In the genomic region with DNA sequence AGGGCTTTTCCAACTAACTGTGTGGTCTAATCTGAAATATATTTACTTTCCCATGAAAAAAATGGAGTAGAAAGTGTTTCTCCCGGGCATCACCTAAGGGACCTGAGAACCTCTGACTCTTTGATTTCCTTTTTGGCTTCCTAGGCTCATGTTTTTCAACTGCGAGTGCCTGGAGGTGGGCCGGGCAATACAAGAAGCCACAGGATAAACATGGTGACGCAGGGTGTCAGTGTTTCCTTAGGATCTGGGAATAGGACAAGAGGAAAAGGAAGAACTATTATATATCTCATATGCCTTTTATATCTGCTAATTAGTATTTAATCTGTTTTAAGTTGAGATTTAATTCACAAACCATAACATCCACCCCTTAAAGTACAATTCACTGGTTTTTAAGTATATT, we compare ENCODE assay signal across 32 cellular contexts. TPM values are rescaled to one million over a fixed set of nuclear protein-coding genes. Genes with fewer than 3 reads are reported as not detected.
"Had no signal": no experiment of that assay in that cellular context is flagged by ENCODE, and none has a peak within 500 bp of the region (broad histone marks: within the 10 kb centered on the region; RNA-seq: fewer than 3 reads in every experiment).

No MANE protein-coding gene starts in this region.

- H3K36me3 Mint-ChIP-seq: memory B cell; natural killer cell treated with Interleukin-12 subunit alpha and Interleukin-12 subunit beta and Interleukin-15 and Interleukin-18, amount 100 ng/mL, for 72 hours; neural progenitor cell had no signal

- H3K9ac ChIP-seq: neural progenitor cell, parathyroid adenoma had no signal

- FAIRE-seq: endometrium, frontal cortex, kidney had no signal

- H3K9me3 ChIP-seq: esophagus squamous epithelium, left lung, lower lobe of right lung, suprapubic skin, transverse colon, vagina had no signal

- DNase-seq: effector memory CD8-positive, alpha-beta T cell; erythroblast; esophagus squamous epithelium; kidney; left lung; lower lobe of right lung; spleen; stimulated activated CD4-positive, alpha-beta T cell treated with anti-CD3 and anti-CD28 coated beads, Interleukin-4, amount 100 ng/mL, for 1 hour; stimulated activated CD8-positive, alpha-beta memory T cell treated with anti-CD3 and anti-CD28 coated beads, Interleukin-4, amount 100 ng/mL, for 48 hours; stimulated activated naive CD4-positive, alpha-beta T cell; stimulated activated naive CD8-positive, alpha-beta T cell treated with anti-CD3 and anti-CD28 coated beads, Interleukin-15, amount 100 ng/mL, for 72 hours; transverse colon had no signal

- H3K4me1 ChIP-seq: esophagus squamous epithelium, left lung, lower lobe of right lung, neural progenitor cell, parathyroid adenoma, spleen, suprapubic skin, transverse colon, vagina had no signal

- H3K4me3 ChIP-seq: coronary artery, esophagus squamous epithelium, hepatocyte, left lung, lower lobe of right lung, neural progenitor cell, skin epidermis, spleen, suprapubic skin, transverse colon, vagina had no signal

- H3K4me1 Mint-ChIP-seq: central memory CD8-positive, alpha-beta T cell; stimulated activated naive CD8-positive, alpha-beta T cell treated with anti-CD3 and anti-CD28 coated beads, Interleukin-15, amount 100 ng/mL, for 72 hours had no signal

- H3K4me3 Mint-ChIP-seq: central memory CD8-positive, alpha-beta T cell; effector memory CD8-positive, alpha-beta T cell; memory B cell; natural killer cell treated with Interleukin-12 subunit alpha and Interleukin-12 subunit beta and Interleukin-15 and Interleukin-18, amount 100 ng/mL, for 72 hours; neural progenitor cell; stimulated activated naive CD8-positive, alpha-beta T cell treated with anti-CD3 and anti-CD28 coated beads, Interleukin-15, amount 100 ng/mL, for 72 hours had no signal

- H3K27ac Mint-ChIP-seq: effector memory CD8-positive, alpha-beta T cell; memory B cell; natural killer cell treated with Interleukin-12 subunit alpha and Interleukin-12 subunit beta and Interleukin-15 and Interleukin-18, amount 100 ng/mL, for 72 hours; neural progenitor cell; progenitor cell of endocrine pancreas; stimulated activated naive CD8-positive, alpha-beta T cell treated with anti-CD3 and anti-CD28 coated beads, Interleukin-15, amount 100 ng/mL, for 72 hours had no signal

- ATAC-seq: effector memory CD8-positive, alpha-beta T cell; left lung; lower lobe of right lung; natural killer cell treated with Interleukin-12 subunit alpha and Interleukin-12 subunit beta and Interleukin-15 and Interleukin-18, amount 100 ng/mL, for 72 hours; stimulated activated naive CD8-positive, alpha-beta T cell treated with anti-CD3 and anti-CD28 coated beads, Interleukin-15, amount 100 ng/mL, for 72 hours had no signal

- H3K9me3 Mint-ChIP-seq: central memory CD8-positive, alpha-beta T cell; natural killer cell treated with Interleukin-12 subunit alpha and Interleukin-12 subunit beta and Interleukin-15 and Interleukin-18, amount 100 ng/mL, for 72 hours; neural progenitor cell had no signal

- H3K4me2 ChIP-seq: hepatocyte, neural progenitor cell had no signal

- H2AFZ ChIP-seq: hepatocyte, neural progenitor cell, parathyroid adenoma had no signal

- H3K79me2 ChIP-seq: hepatocyte, parathyroid adenoma had no signal

- H3K27ac ChIP-seq: coronary artery, esophagus squamous epithelium, hepatocyte, left lung, lower lobe of right lung, neural progenitor cell, parathyroid adenoma, skin epidermis, spleen, suprapubic skin, transverse colon, vagina had no signal

- H3K27me3 ChIP-seq: esophagus squamous epithelium, hepatocyte, neural progenitor cell, spleen, suprapubic skin, transverse colon, vagina had no signal

- H3K36me3 ChIP-seq: esophagus squamous epithelium, left lung, lower lobe of right lung, neural progenitor cell, spleen, suprapubic skin, transverse colon, vagina had no signal

RNA-seq across cellular contexts. Expression of gene LECT2, which starts 11.4 kb away (rescaled TPM):
- total RNA-seq: chondrocyte; dermis microvascular lymphatic vessel endothelial cell; esophagus squamous epithelium; fibroblast of villous mesenchyme; frontal cortex; kidney; left lung; lower lobe of right lung; mononuclear cell; natural killer cell treated with Interleukin-12 subunit alpha and Interleukin-12 subunit beta and Interleukin-15 and Interleukin-18, amount 100 ng/mL, for 72 hours; osteoblast; progenitor cell of endocrine pancreas; spleen; suprapubic skin; transverse colon; ureter; vagina had no signal
- polyA plus RNA-seq: spleen, thymus had no signal
